ENCODE assay signal across 8 cellular contexts in genomic region chr7:1028775-1029636, GRCh38. TPM values are rescaled to one million over a fixed set of nuclear protein-coding genes. Genes with fewer than 3 reads are reported as not detected.
A peak's percentile ranks its signal among the peaks of the same experiment; 100 is the strongest.
DNase-seq lines count a peak whose midpoint lies in the region; ATAC-seq lines count a peak whose summit lies in the region.

No MANE protein-coding gene starts in this region.

- CTCF ChIA-PET in activated CD8-positive, alpha-beta T cell treated with anti-CD3 and anti-CD28 coated beads, Interleukin-2, amount 10 ng/mL, durations not matched to agents 7 days and 5 days (lab: Charles Lee) = interaction anchor here (0.9 to 1.9 kb wide), 3 partner anchors 36 to 148 kb away, joined by 3 to 7 read pairs (median 4); no protein-coding TSS in a partner anchor

- H3K9me3 Mint-ChIP-seq in activated CD8-positive, alpha-beta T cell treated with anti-CD3 and anti-CD28 coated beads, Interleukin-2, amount 10 ng/mL, durations not matched to agents 7 days and 5 days (ENCODE audit: insufficient read depth) = no peaks in the 10 kb centered on the region
- H3K9me3 Mint-ChIP-seq in effector memory CD8-positive, alpha-beta T cell = no peaks in the 10 kb centered on the region

- peak overlapping the region; percentile 72 for H3K4me3 Mint-ChIP-seq in activated CD8-positive, alpha-beta T cell treated with anti-CD3 and anti-CD28 coated beads, Interleukin-2, amount 10 ng/mL, durations not matched to agents 7 days and 5 days
- H3K4me3 Mint-ChIP-seq in effector memory CD8-positive, alpha-beta T cell = peak overlapping the region; percentile 80 to 82

- no peaks in the 10 kb centered on the region for H3K27me3 Mint-ChIP-seq in activated CD8-positive, alpha-beta T cell treated with anti-CD3 and anti-CD28 coated beads, Interleukin-2, amount 10 ng/mL, durations not matched to agents 7 days and 5 days (ENCODE audit: low read depth)
- H3K27me3 Mint-ChIP-seq in effector memory CD8-positive, alpha-beta T cell = no peaks in the 10 kb centered on the region

- peaks cover 5% of the 10 kb centered on the region for H3K36me3 Mint-ChIP-seq in activated CD8-positive, alpha-beta T cell treated with anti-CD3 and anti-CD28 coated beads, Interleukin-2, amount 10 ng/mL, durations not matched to agents 7 days and 5 days (ENCODE audit: low read depth)
- H3K36me3 Mint-ChIP-seq in effector memory CD8-positive, alpha-beta T cell (ENCODE audit: insufficient read depth) = peaks cover 3% of the 10 kb centered on the region

- POLR2A ChIA-PET in activated CD8-positive, alpha-beta T cell treated with anti-CD3 and anti-CD28 coated beads, Interleukin-2, amount 10 ng/mL, durations not matched to agents 7 days and 5 days (lab: Charles Lee) = no interaction called here

- H3K4me1 Mint-ChIP-seq in activated CD8-positive, alpha-beta T cell treated with anti-CD3 and anti-CD28 coated beads, Interleukin-2, amount 10 ng/mL, durations not matched to agents 7 days and 5 days (ENCODE audit: low read depth) = peaks cover 37% of the 10 kb centered on the region
- H3K4me1 Mint-ChIP-seq in effector memory CD8-positive, alpha-beta T cell (ENCODE audit: low read depth in 2 of 2) = peaks cover 37 to 46% of the 10 kb centered on the region in 2 donors

- ATAC-seq in GM21717 (IDR thresholded peaks at IDR 0.05; ENCODE audit: unreplicated experiment) (peak; percentile 26), GM21737 (IDR thresholded peaks at IDR 0.05; ENCODE audit: unreplicated experiment) (no peak)
- ATAC-seq in activated CD8-positive, alpha-beta T cell treated with anti-CD3 and anti-CD28 coated beads, Interleukin-2, amount 10 ng/mL, durations not matched to agents 7 days and 5 days = peak; percentile 73
- ATAC-seq in effector memory CD8-positive, alpha-beta T cell (replicated peaks) = peak; percentile 67

- DNase-seq in AG20443 (ENCODE audit: low spot score) (peak; percentile 95), NCI-H774 (lab: John Stamatoyannopoulos, UW) (peak; percentile 63), lung microvascular endothelial cell (ENCODE audit: low read depth in 2 of 2) (peak; percentile 91 to 93)
- DNase-seq in activated CD8-positive, alpha-beta T cell treated with anti-CD3 and anti-CD28 coated beads, Interleukin-2, amount 10 ng/mL, durations not matched to agents 7 days and 5 days = peak; percentile 76
- peak; percentile 41 to 45 (median 41) for DNase-seq in effector memory CD8-positive, alpha-beta T cell
- DNase-seq in stimulated activated CD4-positive, alpha-beta T cell treated with anti-CD3 and anti-CD28 coated beads, TNF-alpha, amount 100 ng/mL, for 24 hours (ENCODE audit: low read depth in 3 of 3) = peak; percentile 34 to 70 (median 35)

- peak overlapping the region; percentile 85 for H3K27ac Mint-ChIP-seq in activated CD8-positive, alpha-beta T cell treated with anti-CD3 and anti-CD28 coated beads, Interleukin-2, amount 10 ng/mL, durations not matched to agents 7 days and 5 days
- peak overlapping the region; percentile 82 to 86 for H3K27ac Mint-ChIP-seq in effector memory CD8-positive, alpha-beta T cell

RNA-seq across cellular contexts. Expression of gene GPR146, which starts 15.3 kb away (rescaled TPM):
- 1 to 10 TPM; 2.7 to 3.1 TPM for total RNA-seq in activated CD8-positive, alpha-beta T cell treated with anti-CD3 and anti-CD28 coated beads, Interleukin-2, amount 10 ng/mL, durations not matched to agents 7 days and 5 days
- 24.0 and 90.3 TPM in 2 replicates for total RNA-seq in lung microvascular endothelial cell

RNA-seq across cellular contexts. Expression of gene CYP2W1, which starts 46.0 kb away (rescaled TPM):
- not detected for total RNA-seq in activated CD8-positive, alpha-beta T cell treated with anti-CD3 and anti-CD28 coated beads, Interleukin-2, amount 10 ng/mL, durations not matched to agents 7 days and 5 days
- total RNA-seq in lung microvascular endothelial cell = not detected in 2 replicates

RNA-seq across cellular contexts. Expression of gene COX19, which starts 53.7 kb away (rescaled TPM):
- 10 to 100 TPM; 16.8 to 18.2 TPM for total RNA-seq in activated CD8-positive, alpha-beta T cell treated with anti-CD3 and anti-CD28 coated beads, Interleukin-2, amount 10 ng/mL, durations not matched to agents 7 days and 5 days
- 3.9 and 5.4 TPM in 2 replicates for total RNA-seq in lung microvascular endothelial cell

RNA-seq across cellular contexts. Expression of gene GPER1, which starts 58.9 kb away (rescaled TPM):
- total RNA-seq in activated CD8-positive, alpha-beta T cell treated with anti-CD3 and anti-CD28 coated beads, Interleukin-2, amount 10 ng/mL, durations not matched to agents 7 days and 5 days = under 1 TPM in 1 of 2 experiments, not detected in 1; 0.13 TPM
- 1.1 and 1.2 TPM in 2 replicates for total RNA-seq in lung microvascular endothelial cell

Comparison
In these comparisons a context has a peak if more than half of its experiments do, and no peak if none do; other contexts are left out.
1. DNase-seq: peak in every context shown above with its lines; median percentile 95 in AG20443; 92 in lung microvascular endothelial cell; 76 in activated CD8-positive, alpha-beta T cell treated with anti-CD3 and anti-CD28 coated beads, Interleukin-2, amount 10 ng/mL, durations not matched to agents 7 days and 5 days; 63 in NCI-H774; 41 in effector memory CD8-positive, alpha-beta T cell; 35 in stimulated activated CD4-positive, alpha-beta T cell treated with anti-CD3 and anti-CD28 coated beads, TNF-alpha, amount 100 ng/mL, for 24 hours.